Comparison of ENCODE assay signal across 23 cellular contexts in the genomic region with DNA sequence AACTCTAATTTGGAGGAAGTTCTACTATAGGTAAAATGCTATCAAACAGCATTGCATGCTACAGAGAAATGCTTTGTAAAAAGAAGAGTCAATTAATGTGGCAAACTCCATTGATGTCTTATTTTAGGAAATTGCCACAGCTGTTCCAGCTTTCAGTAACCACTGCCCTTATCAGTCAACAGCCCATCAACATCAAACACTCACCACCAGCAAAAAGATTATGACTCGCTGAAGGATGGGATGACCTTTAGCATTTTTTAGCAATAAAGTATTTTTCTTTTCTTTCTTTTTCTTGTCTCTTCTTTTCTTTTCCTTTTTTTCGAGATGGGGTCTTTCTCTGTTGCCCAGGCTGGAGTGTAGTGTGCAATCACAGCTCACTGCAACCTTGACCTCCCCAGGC. TPM values are rescaled to one million over a fixed set of nuclear protein-coding genes. Genes with fewer than 3 reads are reported as not detected.
"Had no signal": no experiment of that assay in that cellular context is flagged by ENCODE, and none has a peak within 500 bp of the region (broad histone marks: within the 10 kb centered on the region; RNA-seq: fewer than 3 reads in every experiment).

No MANE protein-coding gene starts in this region.

- ATAC-seq: Panc1, PC-3, Right ventricle myocardium inferior, SK-N-SH treated with all-trans-retinoic acid at 6 μM for 48 hours had no signal

- H3K4me3 ChIP-seq: SJCRH30 had no signal

- H3K4me1 ChIP-seq: SJCRH30 had no signal

- H3K27me3 ChIP-seq: SJCRH30 had no signal

- H3K36me3 ChIP-seq: SJCRH30 had no signal

- H3K9me3 ChIP-seq: SJCRH30 had no signal

- H3K27ac ChIP-seq: SJCRH30 had no signal

- DNase-seq: Karpas-422, KG1, MM.1S, NCI-H1092 treated with DMSO at 0.1 percent for 48 hours, NCI-H1436, NCI-H187, NCI-H2029, NCI-H2081 treated with DMSO at 0.1 percent for 48 hours, NCI-H2171, NCI-H226, NCI-H446, NCI-H510A, NCI-H524 treated with DMSO at 0.1 percent for 48 hours, NCI-H69, NCI-H774, PC-3, SHP77 treated with DMSO at 0.1 percent for 48 hours, SJCRH30 had no signal

RNA-seq across cellular contexts. Expression of a gene that starts 26.0 kb away (rescaled TPM):
- total RNA-seq: HT-29, M059J, PC-3, SJCRH30 had no signal
